ENCODE assay signal across 20 cellular contexts in the genomic region with DNA sequence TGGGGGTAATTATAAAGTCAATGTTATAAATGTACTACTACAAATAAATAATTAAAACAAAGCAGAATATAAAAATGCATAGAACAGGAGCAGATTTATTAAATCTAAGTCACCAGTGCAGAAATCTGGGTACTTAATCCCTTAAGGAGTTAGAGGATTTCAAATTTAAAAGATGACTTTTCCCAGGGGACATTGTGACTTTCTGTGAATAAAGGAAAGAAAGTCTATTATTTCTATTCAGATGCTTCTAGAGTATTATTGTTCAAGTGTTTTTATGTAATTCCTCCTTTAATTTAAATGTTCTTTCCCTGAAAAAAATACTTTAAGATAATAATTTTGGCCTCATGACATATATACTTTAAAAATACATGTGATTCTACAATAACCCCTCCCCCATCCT. TPM values are rescaled to one million over a fixed set of nuclear protein-coding genes. Genes with fewer than 3 reads are reported as not detected.
DNase-seq lines count a peak whose midpoint lies in the region; FAIRE-seq and TF ChIP-seq lines count a peak whose summit lies in the region.
"Had no signal": no experiment of that assay in that cellular context is flagged by ENCODE, and none has a peak within 500 bp of the region (broad histone marks: within the 10 kb centered on the region; RNA-seq: fewer than 3 reads in every experiment).

No MANE protein-coding gene starts in this region.

- no peak overlapping the region for H3K4me3 ChIP-seq in adrenal gland
- H3K4me3 ChIP-seq: BLaER1 treated with 17β-estradiol and CSF1 and Interleukin-3, amounts not matched to agents 10 nM and 100 nM; GM12878 had no signal

- no peaks in the 10 kb centered on the region for H3K9me3 ChIP-seq in adrenal gland (replicated peaks in 1 of 3)
- H3K9me3 ChIP-seq: BLaER1 treated with 17β-estradiol and CSF1 and Interleukin-3, amounts not matched to agents 10 nM and 100 nM; Caco-2 had no signal

- no peaks in the 10 kb centered on the region for H3K4me1 ChIP-seq in adrenal gland (replicated peaks in 1 of 2)
- H3K4me1 ChIP-seq: BLaER1 treated with 17β-estradiol and CSF1 and Interleukin-3, amounts not matched to agents 10 nM and 100 nM; Caco-2 had no signal

- no peak for TF ChIP-seq POLR2A in adrenal gland (IDR thresholded peaks at IDR 0.05)

- H3K27me3 ChIP-seq in adrenal gland = no peaks in the 10 kb centered on the region
- H3K27me3 ChIP-seq: BLaER1 treated with 17β-estradiol and CSF1 and Interleukin-3, amounts not matched to agents 10 nM and 100 nM had no signal

- DNase-seq in NCI-H82 (lab: John Stamatoyannopoulos, UW) (peak; percentile 35), NCI-H82 treated with DMSO at 0.1 percent for 48 hours (lab: John Stamatoyannopoulos, UW; ENCODE audit: unreplicated experiment) (no peak), RCC 7860 (ENCODE audit: low spot score) (no peak), adrenal gland (no peak), putamen (ENCODE audit: low spot score) (no peak), GF-D8 (lab: John Stamatoyannopoulos, UW) (no peak)
- DNase-seq: 8988T; AML-193; Caco-2; Calu3; CD4-positive, alpha-beta T cell; CD8-positive, alpha-beta T cell; DMS79 treated with DMSO at 0.1 percent for 48 hours had no signal

- H3K36me3 ChIP-seq in adrenal gland (replicated peaks in 1 of 2) = no peaks in the 10 kb centered on the region
- H3K36me3 ChIP-seq: BLaER1 treated with 17β-estradiol and CSF1 and Interleukin-3, amounts not matched to agents 10 nM and 100 nM had no signal

- intact Hi-C loops in adrenal gland (cut with DNase I) = no loop called here

- no peak overlapping the region for H3K27ac ChIP-seq in adrenal gland
- H3K27ac ChIP-seq: BLaER1 treated with 17β-estradiol and CSF1 and Interleukin-3, amounts not matched to agents 10 nM and 100 nM; C4-2B had no signal

- FAIRE-seq in RCC 7860 (lab: Jason Lieb, UNC) = peak; percentile 12
- FAIRE-seq in endometrium (lab: Jason Lieb, UNC) = peak; percentile 53
- FAIRE-seq: D721Med, GM12878, GM12892, GM18507 had no signal

- no peak for TF ChIP-seq CTCF in adrenal gland (IDR thresholded peaks at IDR 0.05)

RNA-seq across cellular contexts. Expression of gene SYDE2, which starts 43.4 kb away (rescaled TPM):
- total RNA-seq in adrenal gland = 1 to 10 TPM; 3.2 to 6.3 (median 4.6) TPM
- polyA plus RNA-seq in adrenal gland = 1 to 10 TPM in 1 of 3 donors, under 1 TPM in 2; 0.40 to 1.5 (median 0.48) TPM
